Comparison of ENCODE assay signal across 31 cellular contexts in genomic region chr6:46997646-46998045, GRCh38. TPM values are rescaled to one million over a fixed set of nuclear protein-coding genes. Genes with fewer than 3 reads are reported as not detected.
"Had no signal": no experiment of that assay in that cellular context is flagged by ENCODE, and none has a peak within 500 bp of the region (broad histone marks: within the 10 kb centered on the region; RNA-seq: fewer than 3 reads in every experiment).

No MANE protein-coding gene starts in this region.

- H3K36me3 ChIP-seq: esophagus muscularis mucosa, gastrocnemius medialis, WERI-Rb-1 had no signal

- ATAC-seq: activated CD4-positive, CD25-positive, alpha-beta regulatory T cell treated with anti-CD3 and anti-CD28 coated beads, Interleukin-2, amount 50 U/mL, for 24 hours; activated CD8-positive, alpha-beta T cell treated with anti-CD3 and anti-CD28 coated beads for 36 hours; activated T-cell treated with anti-CD3 and anti-CD28 coated beads, Interleukin-2, amount 50 U/mL, for 4 hours; activated T-helper 17 cell treated with anti-CD3 and anti-CD28 coated beads, Interleukin-2, amount 50 U/mL, for 72 hours; body of pancreas; effector memory CD8-positive, alpha-beta T cell; gastrocnemius medialis; T-helper 17 cell had no signal

- H3K4me1 ChIP-seq: body of pancreas, esophagus muscularis mucosa, gastrocnemius medialis had no signal

- H3K4me3 ChIP-seq: body of pancreas, esophagus muscularis mucosa, gastrocnemius medialis had no signal

- H3K9me3 ChIP-seq: body of pancreas, esophagus muscularis mucosa, gastrocnemius medialis had no signal

- H3K27me3 ChIP-seq: body of pancreas, esophagus muscularis mucosa, foreskin keratinocyte, gastrocnemius medialis had no signal

- H3K27ac ChIP-seq: body of pancreas, esophagus muscularis mucosa, foreskin keratinocyte, gastrocnemius medialis, WERI-Rb-1 had no signal

- DNase-seq: activated B cell treated with CpG ODN at 0.5 μM for 24 hours; activated CD4-positive, alpha-beta T cell treated with anti-CD3 and anti-CD28 coated beads for 48 hours; activated CD4-positive, alpha-beta T cell treated with anti-CD3 and anti-CD28 coated beads, Interleukin-2, amount 50 U/mL, for 1 hour; activated CD4-positive, alpha-beta T cell treated with anti-CD3 and anti-CD28 coated beads, Interleukin-2, amount 50 U/mL, for 48 hours; activated CD8-positive, alpha-beta memory T cell treated with anti-CD3 and anti-CD28 coated beads for 24 hours; activated CD8-positive, alpha-beta T cell treated with anti-CD3 and anti-CD28 coated beads for 36 hours; activated effector memory CD4-positive, alpha-beta T cell treated with Interleukin-2 at 50 U/mL for 16 hours; activated gamma-delta T cell treated with Interleukin-2 at 50 U/mL for 16 hours; activated naive CD4-positive, alpha-beta T cell treated with anti-CD3 and anti-CD28 coated beads, Interleukin-2, amount 50 U/mL, for 16 hours; activated naive CD4-positive, alpha-beta T cell treated with Interleukin-2 at 50 U/mL for 16 hours; activated T-cell treated with anti-CD3 and anti-CD28 coated beads, Interleukin-2, amount 50 U/mL, for 4 hours; amniotic stem cell; anterior cingulate cortex; body of pancreas; caudate nucleus; cortex of kidney; dermis blood vessel endothelial cell; effector CD4-positive, alpha-beta T cell; effector memory CD8-positive, alpha-beta T cell; erythroblast; gastrocnemius medialis; glutamatergic neuron; T-helper 1 cell; T-helper 17 cell; T1000; WERI-Rb-1 had no signal

RNA-seq across cellular contexts. Expression of gene ADGRF1, which starts 44.5 kb away (rescaled TPM):
- total RNA-seq: activated B cell treated with CpG ODN at 0.5 μM for 24 hours; activated CD8-positive, alpha-beta T cell treated with anti-CD3 and anti-CD28 coated beads for 36 hours; activated T-helper 17 cell treated with anti-CD3 and anti-CD28 coated beads, Interleukin-2, amount 50 U/mL, for 72 hours; chondrocyte; gastrocnemius medialis; T-helper 17 cell had no signal
